Comparison of ENCODE assay signal across 24 cellular contexts in the genomic region with DNA sequence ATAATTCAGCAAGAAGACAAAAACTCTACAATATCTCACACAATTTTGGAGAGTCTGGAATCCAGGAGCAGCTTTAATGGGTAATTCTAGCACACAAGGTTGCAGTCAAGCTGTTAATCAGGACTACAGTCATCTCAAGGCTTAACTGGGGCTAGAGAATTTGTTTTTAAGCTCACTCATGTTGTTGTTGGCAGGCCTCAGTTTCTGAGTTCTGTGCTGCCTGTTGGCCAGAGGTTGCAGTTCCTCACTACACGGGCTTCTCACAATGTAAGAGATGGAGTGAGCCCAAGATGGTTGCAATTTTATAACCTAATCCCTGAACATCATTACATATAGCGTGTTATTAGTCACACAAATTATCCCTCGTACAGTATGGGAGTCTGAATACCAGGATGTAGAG. TPM values are rescaled to one million over a fixed set of nuclear protein-coding genes. Genes with fewer than 3 reads are reported as not detected.
DNase-seq lines count a peak whose midpoint lies in the region; ATAC-seq and TF ChIP-seq lines count a peak whose summit lies in the region.
"Had no signal": no experiment of that assay in that cellular context is flagged by ENCODE, and none has a peak within 500 bp of the region (broad histone marks: within the 10 kb centered on the region; RNA-seq: fewer than 3 reads in every experiment).

No MANE protein-coding gene starts in this region.

- no peak overlapping the region for H3K27ac ChIP-seq in right cardiac atrium (ENCODE audit: low read length)
- H3K27ac ChIP-seq: 22Rv1, C4-2B, HL-60 had no signal

- H3K4me3 ChIP-seq in fibroblast of mammary gland (ENCODE audit: control insufficient read depth, low read depth, low read length) (no peak overlapping the region), right cardiac atrium (ENCODE audit: low read length) (no peak overlapping the region)

- 64% methylated on average over 3 of the region's 3 CpGs for WGBS in right cardiac atrium

- H3K4me1 ChIP-seq in right cardiac atrium (ENCODE audit: control insufficient read depth, insufficient read depth, low read length), result no peaks in the 10 kb centered on the region

- no peaks in the 10 kb centered on the region for H3K9me3 ChIP-seq in right cardiac atrium (ENCODE audit: control insufficient read depth, low read length)

- peak; percentile 76 to 94 for ATAC-seq in right cardiac atrium
- no peak for ATAC-seq in HG03135 (IDR thresholded peaks at IDR 0.05; ENCODE audit: unreplicated experiment)
- ATAC-seq: SK-N-SH treated with all-trans-retinoic acid at 6 μM for 48 hours had no signal

- peak; percentile 14 for DNase-seq in NCI-H82 (lab: John Stamatoyannopoulos, UW)
- no peak for DNase-seq in NCI-H82 treated with DMSO at 0.1 percent for 48 hours (lab: John Stamatoyannopoulos, UW; ENCODE audit: unreplicated experiment)
- peak; percentile 65 for DNase-seq in fibroblast of mammary gland (ENCODE audit: low read depth)
- peak in 2 of 3 donors; percentile 12 to 64 for DNase-seq in right cardiac atrium
- DNase-seq in germinal center (ENCODE audit: low spot score), result no peak
- no peak for DNase-seq in COLO668 (lab: John Stamatoyannopoulos, UW; ENCODE audit: unreplicated experiment)
- no peak for DNase-seq in glomerular visceral epithelial cell (ENCODE audit: extremely low spot score)
- DNase-seq: AML-193, DMS79, H9, Karpas-422, NCI-H1092, NCI-H146, NCI-H2081 treated with DMSO at 0.1 percent for 48 hours, NCI-H446 treated with DMSO at 0.1 percent for 48 hours, OCI-M1, SIG-M5 had no signal

- no peaks in the 10 kb centered on the region for H3K27me3 ChIP-seq in right cardiac atrium (ENCODE audit: control insufficient read depth, insufficient read depth)

- no peak for TF ChIP-seq CTCF in fibroblast of mammary gland (conservative IDR thresholded peaks at IDR 0.05; ENCODE audit: control insufficient read depth, insufficient read depth, low read depth, low read length)

- intact Hi-C loops in right cardiac atrium (cut with DNase I), result no loop called here

RNA-seq across cellular contexts. Expression of gene TMEFF2, which starts 50.6 kb away (rescaled TPM):
- total RNA-seq in right cardiac atrium, result 1 to 10 TPM in 3 of 4 donors, under 1 TPM in 1; 0.14 to 3.3 (median 1.6) TPM
- polyA plus RNA-seq in right cardiac atrium, result 0.79 TPM
- total RNA-seq: MCF 10A had no signal
- polyA plus RNA-seq: IgD-negative memory B cell had no signal

Comparison
In these comparisons a context has a peak if more than half of its experiments do, and no peak if none do; other contexts are left out.
1. DNase-seq: peak in NCI-H82 (single experiment), fibroblast of mammary gland (single experiment) and right cardiac atrium (2 of 3); none in NCI-H82 treated with DMSO at 0.1 percent for 48 hours (single experiment), germinal center (single experiment), COLO668 (single experiment) and glomerular visceral epithelial cell (single experiment).